In genomic region chr14:25042362-25043299, GRCh38 we compare ENCODE assay signal across 8 cellular contexts. TPM values are rescaled to one million over a fixed set of nuclear protein-coding genes. Genes with fewer than 3 reads are reported as not detected.
DNase-seq lines count a peak whose midpoint lies in the region; ATAC-seq, FAIRE-seq and TF ChIP-seq lines count a peak whose summit lies in the region.

No MANE protein-coding gene starts in this region.

- H3K4me3 ChIP-seq in K562, result no peak overlapping the region
- no peak overlapping the region for H3K4me3 ChIP-seq in naive thymus-derived CD4-positive, alpha-beta T cell (ENCODE audit: low read length)
- H3K4me3 ChIP-seq in testis, result no peak overlapping the region

- 12% methylated on average over 14 of the region's 14 CpGs for WGBS in K562 (ENCODE audit: insufficient coverage, low coverage, missing lambda C conversion rate)
- 68 to 77% methylated on average over 10 to 14 of the region's 14 CpGs for WGBS in testis, 2 donors

- TF ChIP-seq CTCF in K562 (IDR thresholded peaks at IDR 0.05 in 2 of 3, conservative IDR thresholded peaks at IDR 0.05 in 1 of 3; ENCODE audit: insufficient read depth in 2 of 3, low read depth in 1 of 3, low read length in 3 of 3) (peak; percentile 33 to 61 (median 35); a peak in 5 of 6 replicates), testis (IDR thresholded peaks at IDR 0.05) (peak in 1 of 3 experiments; percentile 21)

- ATAC-seq in Right ventricle myocardium inferior (peak; percentile 32), K562 (peak; percentile 69), left colon (peak; percentile 65)
- ATAC-seq in naive thymus-derived CD4-positive, alpha-beta T cell, result no peak

- FAIRE-seq in K562 (lab: Jason Lieb, UNC), result peak; percentile 42

- no peak overlapping the region for H3K4me2 ChIP-seq in K562 (ENCODE audit: insufficient read depth, low read length)

- H3K27ac Mint-ChIP-seq in naive thymus-derived CD4-positive, alpha-beta T cell, result no peak overlapping the region

- no peak overlapping the region for H3K27ac ChIP-seq in K562 (ENCODE audit: extremely low read depth, low read depth, low read length)
- H3K27ac ChIP-seq in naive thymus-derived CD4-positive, alpha-beta T cell (ENCODE audit: low read depth, low read length), result no peak overlapping the region
- no peak overlapping the region for H3K27ac ChIP-seq in testis

- H3K9ac ChIP-seq in K562 (ENCODE audit: insufficient read depth in 1 of 2, low read depth in 2 of 2, low read length in 2 of 2), result no peak overlapping the region

- TF ChIP-seq POLR2A in K562 (conservative IDR thresholded peaks at IDR 0.05), result no peak
- no peak for TF ChIP-seq POLR2A in testis (IDR thresholded peaks at IDR 0.05)

- peaks cover 0 to 8% (median 0%) of the 10 kb centered on the region in 11 donors for H3K9me3 Mint-ChIP-seq in naive thymus-derived CD4-positive, alpha-beta T cell

- no peak overlapping the region for H3K4me3 Mint-ChIP-seq in naive thymus-derived CD4-positive, alpha-beta T cell

- peaks cover 11 to 44% (median 16%) of the 10 kb centered on the region in 5 donors for H3K27me3 Mint-ChIP-seq in naive thymus-derived CD4-positive, alpha-beta T cell

- H3K9me1 ChIP-seq in K562 (ENCODE audit: control insufficient read depth, insufficient read depth, low read length), result no peaks in the 10 kb centered on the region

- H3K27me3 ChIP-seq in K562 (ENCODE audit: control insufficient read depth in 2 of 2, insufficient read depth in 2 of 2, low read length in 2 of 2) (no peaks in the 10 kb centered on the region; a peak in 1 of 5 replicates), testis (no peaks in the 10 kb centered on the region)
- H3K27me3 ChIP-seq in naive thymus-derived CD4-positive, alpha-beta T cell (ENCODE audit: control insufficient read depth in 2 of 2, insufficient read depth in 2 of 2, low read length in 2 of 2), result peaks cover 0 to 4% of the 10 kb centered on the region in 2 donors

- H3K4me1 Mint-ChIP-seq in naive thymus-derived CD4-positive, alpha-beta T cell, result no peaks in the 10 kb centered on the region

- POLR2A ChIA-PET in K562 (lab: Yijun Ruan, JAX), result no interaction called here
- POLR2A ChIA-PET in naive thymus-derived CD4-positive, alpha-beta T cell (lab: Charles Lee), result no interaction called here

- intact Hi-C loops in Right ventricle myocardium inferior (cut with DNase I), result loop anchor here (2.0 to 5.0 kb wide), 2 partner anchors 24 to 305 kb away; no protein-coding TSS in a partner anchor
- intact Hi-C loops in cardiac septum (cut with DNase I), result loop anchor here (10.0 kb wide), 2 partner anchors 138 to 308 kb away; no protein-coding TSS in a partner anchor
- intact Hi-C loops in K562 (cut with micrococcal nuclease), result loop anchor here (1.0 to 10.0 kb wide), 4 partner anchors 88 to 328 kb away; no protein-coding TSS in a partner anchor
- intact Hi-C loops in left colon (cut with DNase I, micrococcal nuclease), result loop anchor here in 1 of 2 donors (5.0 kb wide), 1 partner anchor 235 kb away; no protein-coding TSS in a partner anchor
- intact Hi-C loops in naive thymus-derived CD4-positive, alpha-beta T cell (cut with micrococcal nuclease), result no loop called here
- intact Hi-C loops in testis (cut with DNase I; ENCODE audit: low total_unique reads), result no loop called here

- no peaks in the 10 kb centered on the region for H3K36me3 Mint-ChIP-seq in naive thymus-derived CD4-positive, alpha-beta T cell

- no peaks in the 10 kb centered on the region for H4K20me1 ChIP-seq in K562 (replicated peaks; ENCODE audit: control insufficient read depth, insufficient read depth, low read length)

- no peak for DNase-seq in Right ventricle myocardium inferior (ENCODE audit: missing footprints)
- no peak for DNase-seq in cardiac septum (ENCODE audit: low spot score)
- DNase-seq in K562 (ENCODE audit: extremely low read depth in 1 of 4, low spot score in 3 of 4), result peak in 3 of 4 experiments; percentile 6 to 49 (median 20)
- DNase-seq in left colon, result peak in 1 of 2 donors; percentile 59
- no peak for DNase-seq in naive thymus-derived CD4-positive, alpha-beta T cell
- DNase-seq in testis, result no peak
- no peak for DNase-seq in stimulated activated naive CD4-positive, alpha-beta T cell treated with Interleukin-2 at 50 U/mL for 16 hours (lab: John Stamatoyannopoulos, UW)
- DNase-seq in stimulated activated CD4-positive, alpha-beta T cell treated with anti-CD3 and anti-CD28 coated beads, Interleukin-2, amount 100 ng/mL, for 48 hours, result no peak

- TF ChIP-seq EP300 in K562 (IDR thresholded peaks at IDR 0.05; ENCODE audit: low read length), result no peak

- CTCF ChIA-PET in K562 (lab: Yijun Ruan, JAX; ENCODE audit: low intra/inter-chr PET ratio), result interaction anchor here (0.7 to 1.6 kb wide), 3 partner anchors 236 to 307 kb away, joined by 3 to 12 read pairs (median 3); no protein-coding TSS in a partner anchor
- CTCF ChIA-PET in naive thymus-derived CD4-positive, alpha-beta T cell (lab: Charles Lee), result no interaction called here

- in situ Hi-C loops in K562 (cut with MboI), result loop anchor here (10.0 kb wide), 1 partner anchor 238 kb away; no protein-coding TSS in a partner anchor

- TF ChIP-seq RAD21 in K562 (CRISPR knock-in tag; conservative IDR thresholded peaks at IDR 0.05 in 1 of 2, IDR thresholded peaks at IDR 0.05 in 1 of 2), result peak; percentile 75 to 79

- no TSS peak for BruUV-seq in K562 (replicated peaks; lab: Mats Ljungman, UMichigan)

- H3K4me1 ChIP-seq in K562 (replicated peaks in 1 of 2; ENCODE audit: control insufficient read depth in 2 of 2, insufficient read depth in 2 of 2, low read length in 2 of 2) (peaks cover 0 to 4% of the 10 kb centered on the region in 2 experiments; a peak in 3 of 5 replicates), testis (no peaks in the 10 kb centered on the region)
- H3K4me1 ChIP-seq in naive thymus-derived CD4-positive, alpha-beta T cell (ENCODE audit: control insufficient read depth in 2 of 2, insufficient read depth in 2 of 2, low read length in 2 of 2), result no peaks in the 10 kb centered on the region

- H3K36me3 ChIP-seq in K562 (ENCODE audit: control insufficient read depth, insufficient read depth, low read length) (no peaks in the 10 kb centered on the region), testis (ENCODE audit: low read depth, missing control alignments) (no peaks in the 10 kb centered on the region)
- no peaks in the 10 kb centered on the region for H3K36me3 ChIP-seq in naive thymus-derived CD4-positive, alpha-beta T cell (ENCODE audit: control insufficient read depth in 2 of 3, insufficient read depth in 3 of 3, low read length in 3 of 3)

- H3K9me3 ChIP-seq in K562 (replicated peaks; ENCODE audit: control insufficient read depth, insufficient read depth, low read depth, low read length) (no peaks in the 10 kb centered on the region), testis (no peaks in the 10 kb centered on the region)
- H3K9me3 ChIP-seq in naive thymus-derived CD4-positive, alpha-beta T cell (ENCODE audit: control insufficient read depth in 2 of 3, low read length in 3 of 3), result no peaks in the 10 kb centered on the region

- H2AFZ ChIP-seq in K562 (ENCODE audit: low read depth, low read length), result 0 out of 2 replicates have a peak overlapping the region, but pooled peaks have one; percentile 59

- H3K79me2 ChIP-seq in K562 (ENCODE audit: control insufficient read depth, insufficient read depth, low read length), result no peaks in the 10 kb centered on the region

TF ChIP-seq in K562, 482 proteins besides CTCF, POLR2A, EP300 and RAD21 (continues in another document):
- TF ChIP-seq MLLT1 (IDR thresholded peaks at IDR 0.05) (no peak), ZZZ3 (IDR thresholded peaks at IDR 0.05) (no peak), NFE2 (IDR thresholded peaks at IDR 0.05; ENCODE audit: low read depth) (no peak; the same call in 1 of the 2 replicates)

RNA-seq across cellular contexts. Expression of gene STXBP6, which starts 7.3 kb away (rescaled TPM):
- total RNA-seq in Right ventricle myocardium inferior, result 41.4 TPM
- 13.9 TPM for total RNA-seq in cardiac septum
- 0.12 and 0.19 TPM in 2 replicates for total RNA-seq in K562 (2011; cell fraction: chromatin; rRNA removed; ENCODE audit: low replicate concordance)
- not detected in 2 replicates for total RNA-seq in K562 (2011; cell fraction: nucleolus; rRNA removed)
- not detected in 2 replicates for total RNA-seq in K562 (2011; cell fraction: nucleoplasm; rRNA removed)
- total RNA-seq in K562 (2014; rRNA removed), result 0.54 and 0.65 TPM in 2 replicates
- total RNA-seq in K562 (2014; rRNA removed; fragmentation: Illumina TruSeq; extraction: Trizol), result 0.38 and 0.51 TPM in 2 replicates
- 0.34 and 0.69 TPM in 2 replicates for total RNA-seq in K562 (2015; rRNA removed; fragmentation: Illumina TruSeq; extraction: Trizol)
- total RNA-seq in K562 (2021), result 0.27 and 0.54 TPM in 2 replicates
- polyA plus RNA-seq in K562 (2011; rRNA removed), result 0.04 and 0.61 TPM in 2 replicates
- 0.18 TPM in 1 of 2 replicates, not detected in the other for polyA plus RNA-seq in K562 (2011; cell fraction: cytosol; rRNA removed)
- 0.18 TPM in 1 of 2 replicates, not detected in the other for polyA plus RNA-seq in K562 (2011; cell fraction: nucleus; rRNA removed)
- polyA plus RNA-seq in K562 (2012), result 0.66 and 1.4 TPM in 2 replicates
- 0.59 and 0.61 TPM in 2 replicates for polyA plus RNA-seq in K562 (2014; fragmentation: Illumina TruSeq; extraction: Trizol)
- polyA plus RNA-seq in K562 (2014; fragmentation: Nextera tagmentation; extraction: Ambion mirVana), result under 1 TPM; 0.84 to 0.89 TPM
- polyA plus RNA-seq in K562 (2014; rRNA removed), result 0.53 and 1.2 TPM in 2 replicates
- 1.0 TPM in 1 of 2 replicates, not detected in the other for polyA minus RNA-seq in K562 (2011; rRNA and poly(A)+ RNA removed)
- not detected in 2 replicates for polyA minus RNA-seq in K562 (2011; cell fraction: cytosol; rRNA and poly(A)+ RNA removed)
- polyA minus RNA-seq in K562 (2011; cell fraction: nucleus; rRNA and poly(A)+ RNA removed), result 0.22 and 0.54 TPM in 2 replicates
- 10 to 100 TPM; 19.9 to 28.3 TPM for total RNA-seq in left colon
- not detected for total RNA-seq in naive thymus-derived CD4-positive, alpha-beta T cell
- not detected for polyA plus RNA-seq in naive thymus-derived CD4-positive, alpha-beta T cell
- total RNA-seq in testis, result 10 to 100 TPM in 1 of 2 donors, 1 to 10 TPM in 1; 4.7 to 11.3 TPM
- polyA plus RNA-seq in testis (ENCODE audit: insufficient read depth, low read depth, low replicate concordance), result 8.6 TPM

Comparison
In these comparisons a context has a peak if more than half of its experiments do, and no peak if none do; other contexts are left out.
1. DNase-seq: peak in K562 (3 of 4); none in Right ventricle myocardium inferior (single experiment), cardiac septum (single experiment), naive thymus-derived CD4-positive, alpha-beta T cell (0 of 9), testis (single experiment), stimulated activated naive CD4-positive, alpha-beta T cell treated with Interleukin-2 at 50 U/mL for 16 hours (single experiment) and stimulated activated CD4-positive, alpha-beta T cell treated with anti-CD3 and anti-CD28 coated beads, Interleukin-2, amount 100 ng/mL, for 48 hours (0 of 2).
2. intact Hi-C loops: an anchor here in Right ventricle myocardium inferior (2.0 to 5.0 kb wide), cardiac septum (10.0 kb wide) and K562 (1.0 to 10.0 kb wide); none called in naive thymus-derived CD4-positive, alpha-beta T cell and testis.